In the genomic region with DNA sequence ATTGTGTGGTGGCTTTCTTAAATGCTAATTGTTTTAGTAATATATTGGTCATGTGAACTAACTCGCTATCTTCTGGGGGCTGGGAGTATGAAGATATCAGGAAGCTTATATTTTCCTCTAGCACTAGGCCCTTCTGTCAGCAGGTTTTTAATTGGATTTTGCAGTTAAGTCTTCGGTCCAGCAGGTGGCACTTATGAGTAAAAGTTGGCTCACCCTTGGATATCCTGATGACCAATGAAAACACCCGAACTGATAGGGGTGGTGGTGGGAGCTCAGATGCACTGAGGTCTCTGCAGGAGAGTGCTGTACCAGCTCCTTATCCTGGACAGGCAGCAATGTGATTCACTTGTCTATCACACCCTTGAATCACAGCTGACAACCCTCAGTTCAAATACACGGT, we compare ENCODE assay signal across 1 cellular context.
TF ChIP-seq lines count a peak whose summit lies in the region.

No MANE protein-coding gene starts in this region.

TF ChIP-seq in K562, 482 proteins besides CTCF, POLR2A, EP300 and RAD21 (continued from another document):
- TF ChIP-seq, protein P1, sequence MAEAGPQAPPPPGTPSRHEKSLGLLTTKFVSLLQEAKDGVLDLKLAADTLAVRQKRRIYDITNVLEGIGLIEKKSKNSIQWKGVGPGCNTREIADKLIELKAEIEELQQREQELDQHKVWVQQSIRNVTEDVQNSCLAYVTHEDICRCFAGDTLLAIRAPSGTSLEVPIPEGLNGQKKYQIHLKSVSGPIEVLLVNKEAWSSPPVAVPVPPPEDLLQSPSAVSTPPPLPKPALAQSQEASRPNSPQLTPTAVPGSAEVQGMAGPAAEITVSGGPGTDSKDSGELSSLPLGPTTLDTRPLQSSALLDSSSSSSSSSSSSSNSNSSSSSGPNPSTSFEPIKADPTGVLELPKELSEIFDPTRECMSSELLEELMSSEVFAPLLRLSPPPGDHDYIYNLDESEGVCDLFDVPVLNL (CRISPR knock-in tag; IDR thresholded peaks at IDR 0.05; ENCODE audit: low read depth) = no peak
- TF ChIP-seq RFX7 (CRISPR knock-in tag; IDR thresholded peaks at IDR 0.05) = no peak
- TF ChIP-seq U2AF1 (optimal IDR thresholded peaks at IDR 0.05; ENCODE audit: low read depth, low read length) = no peak
- no peak for TF ChIP-seq RBM25 (IDR thresholded peaks at IDR 0.05; ENCODE audit: low read depth, low read length, severe bottlenecking)
